ENCODE assay signal across 8 cellular contexts in the genomic region with DNA sequence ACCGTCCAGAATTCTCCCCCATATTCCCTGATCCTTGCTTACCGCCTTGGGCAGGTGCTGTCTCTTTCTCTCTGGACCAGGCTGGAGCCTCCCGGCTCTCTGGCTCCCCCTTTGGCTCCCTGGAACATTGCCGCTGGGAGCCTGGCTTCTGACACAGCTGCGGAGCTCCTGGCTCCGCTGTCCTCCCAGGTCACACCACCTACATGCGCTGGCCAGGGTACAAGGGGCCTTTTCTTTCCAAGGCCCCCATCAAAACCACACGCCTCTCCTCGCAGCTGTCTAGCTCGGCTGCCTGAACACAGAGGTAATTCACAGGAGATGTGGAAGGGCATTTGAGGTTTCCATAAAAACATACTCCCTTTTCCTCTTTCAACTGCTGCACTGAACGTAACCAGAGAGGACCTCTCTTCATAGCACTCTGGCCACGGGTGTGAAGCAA. TPM values are rescaled to one million over a fixed set of nuclear protein-coding genes. Genes with fewer than 3 reads are reported as not detected.
DNase-seq lines count a peak whose midpoint lies in the region; ATAC-seq and TF ChIP-seq lines count a peak whose summit lies in the region.

No MANE protein-coding gene starts in this region.

- H3K79me2 ChIP-seq in fibroblast of lung (ENCODE audit: control insufficient read depth, insufficient read depth, low read length) (no peaks in the 10 kb centered on the region), neural progenitor cell (ENCODE audit: low read depth) (no peaks in the 10 kb centered on the region)

- H3K4me2 ChIP-seq in fibroblast of lung (ENCODE audit: extremely low read depth, insufficient read depth, low read length) (no peak overlapping the region), neural progenitor cell (no peak overlapping the region)

- peak; percentile 92 for DNase-seq in COLO829 (ENCODE audit: low spot score)
- peak; percentile 41 for DNase-seq in NCI-H187 treated with DMSO at 0.1 percent for 48 hours (lab: John Stamatoyannopoulos, UW)
- peak in 1 of 2 donors; percentile 5 for DNase-seq in fibroblast of lung (ENCODE audit: low read depth in 2 of 2)
- DNase-seq in neural progenitor cell (ENCODE audit: low spot score), result peak; percentile 87

- H2AFZ ChIP-seq in fibroblast of lung (ENCODE audit: low read length) (no peak overlapping the region), neural progenitor cell (replicated peaks) (no peak overlapping the region)

- H3K4me1 Mint-ChIP-seq in neural progenitor cell, result peaks cover 8% of the 10 kb centered on the region

- H3K9me3 ChIP-seq in fibroblast of lung (ENCODE audit: control insufficient read depth, insufficient read depth, low read depth, low read length) (no peaks in the 10 kb centered on the region), neural progenitor cell (ENCODE audit: low read depth) (no peaks in the 10 kb centered on the region)

- H3K27me3 ChIP-seq in fibroblast of lung (ENCODE audit: control insufficient read depth, insufficient read depth, low read length) (no peaks in the 10 kb centered on the region), neural progenitor cell (peaks cover 8% of the 10 kb centered on the region)

- no peaks in the 10 kb centered on the region for H3F3A ChIP-seq in neural progenitor cell (ENCODE audit: low read depth)

- no peak overlapping the region for H3K27ac ChIP-seq in fibroblast of lung (ENCODE audit: insufficient read depth, low read length)
- H3K27ac ChIP-seq in neural progenitor cell, result no peak overlapping the region

- H4K20me1 ChIP-seq in fibroblast of lung (ENCODE audit: control insufficient read depth, extremely low read depth, insufficient read depth, low read length), result no peaks in the 10 kb centered on the region
- H4K20me1 ChIP-seq in neural progenitor cell (ENCODE audit: low read depth), result no peaks in the 10 kb centered on the region

- peak overlapping the region; percentile 4 for H3K27ac Mint-ChIP-seq in neural progenitor cell

- H3K36me3 Mint-ChIP-seq in neural progenitor cell, result no peaks in the 10 kb centered on the region

- ATAC-seq in GM21786 (IDR thresholded peaks at IDR 0.05; ENCODE audit: unreplicated experiment), result peak; percentile 79
- no peak for ATAC-seq in HG03025 (IDR thresholded peaks at IDR 0.05; ENCODE audit: low FRiP score, unreplicated experiment)
- no peak for ATAC-seq in HG03442 (IDR thresholded peaks at IDR 0.05; ENCODE audit: unreplicated experiment)

- H3K4me3 Mint-ChIP-seq in neural progenitor cell, result peak overlapping the region; percentile 16

- peak; percentile 27; the same call in 1 of the 2 replicates for TF ChIP-seq CTCF in WI38 (IDR thresholded peaks at IDR 0.05; ENCODE audit: low read depth, low read length)
- TF ChIP-seq CTCF in fibroblast of lung (conservative IDR thresholded peaks at IDR 0.05 in 1 of 2, IDR thresholded peaks at IDR 0.05 in 1 of 2; ENCODE audit: low read depth in 1 of 2, low read length in 2 of 2), result peak; percentile 61 to 63
- TF ChIP-seq CTCF in neural progenitor cell (IDR thresholded peaks at IDR 0.05), result peak; percentile 74

- H3K4me1 ChIP-seq in fibroblast of lung (ENCODE audit: control insufficient read depth, extremely low read depth, insufficient read depth, low read length) (no peaks in the 10 kb centered on the region), neural progenitor cell (no peaks in the 10 kb centered on the region)

- H3K4me3 ChIP-seq in WI38 (ENCODE audit: low read depth, low read length) (no peak overlapping the region), fibroblast of lung (replicated peaks in 1 of 4; ENCODE audit: control extremely low read depth in 1 of 4, insufficient read depth in 1 of 4, low read depth in 3 of 4, low read length in 4 of 4) (no peak overlapping the region), neural progenitor cell (no peak overlapping the region)

- H3K9ac ChIP-seq in fibroblast of lung (ENCODE audit: insufficient read depth, low read length), result no peak overlapping the region
- no peak overlapping the region for H3K9ac ChIP-seq in neural progenitor cell

- no peaks in the 10 kb centered on the region for H3K36me3 ChIP-seq in fibroblast of lung (ENCODE audit: control insufficient read depth, insufficient read depth, low read length)
- no peaks in the 10 kb centered on the region for H3K36me3 ChIP-seq in neural progenitor cell

- no peaks in the 10 kb centered on the region for H3K9me3 Mint-ChIP-seq in neural progenitor cell

- H3K27me3 Mint-ChIP-seq in neural progenitor cell (ENCODE audit: insufficient read depth, low read depth), result peaks cover 10% of the 10 kb centered on the region

RNA-seq across cellular contexts. Expression of a gene that starts 7.5 kb away (rescaled TPM):
- total RNA-seq in fibroblast of lung, result not detected in 2 replicates
- polyA plus RNA-seq in fibroblast of lung, result not detected in 2 replicates
- polyA plus RNA-seq in fibroblast of lung (2012), result not detected in 2 replicates
- not detected in 2 replicates for polyA minus RNA-seq in fibroblast of lung (ENCODE audit: low replicate concordance)
- 1.5 and 2.0 TPM in 2 replicates for total RNA-seq in neural progenitor cell (ENCODE audit: low replicate concordance)
